Comparison of ENCODE assay signal across 18 cellular contexts in genomic region chr10:95355241-95355779, GRCh38.
DNase-seq lines count a peak whose midpoint lies in the region; ATAC-seq, FAIRE-seq and TF ChIP-seq lines count a peak whose summit lies in the region.
"Had no signal": no experiment of that assay in that cellular context is flagged by ENCODE, and none has a peak within 500 bp of the region (broad histone marks: within the 10 kb centered on the region; RNA-seq: fewer than 3 reads in every experiment).

No MANE protein-coding gene starts in this region.

- H3K27me3 ChIP-seq in Caco-2 (replicated peaks; ENCODE audit: control insufficient read depth, insufficient read depth, low read length) (no peaks in the 10 kb centered on the region), astrocyte (ENCODE audit: insufficient read depth, low read length) (no peaks in the 10 kb centered on the region), endodermal cell (ENCODE audit: control insufficient read depth, insufficient read depth, low read length, poor library complexity, severe bottlenecking) (no peaks in the 10 kb centered on the region), psoas muscle (ENCODE audit: insufficient read depth in 3 of 3, low read length in 2 of 3) (no peaks in the 10 kb centered on the region)
- H3K27me3 ChIP-seq: suprapubic skin had no signal

- DNase-seq in Caco-2 (no peak), NB4 (ENCODE audit: low read depth) (peak; percentile 18), astrocyte (ENCODE audit: low read depth) (peak; percentile 42), nephron progenitor cell (no peak), endodermal cell (no peak), psoas muscle (no peak), globus pallidus (ENCODE audit: low spot score) (no peak)
- DNase-seq: activated effector memory CD4-positive, alpha-beta T cell treated with Interleukin-2 at 50 U/mL for 16 hours; AML-193; central memory CD4-positive, alpha-beta T cell; effector CD4-positive, alpha-beta T cell; GM23248; left cardiac atrium; mucosa of descending colon; NCI-H446; stimulated activated CD4-positive, alpha-beta T cell treated with anti-CD3 and anti-CD28 coated beads, Interleukin-4, amount 100 ng/mL, for 1 hour; T1000 had no signal

- H3K4me2 ChIP-seq in astrocyte (ENCODE audit: low read length): no peak overlapping the region

- no peaks in the 10 kb centered on the region for H4K20me1 ChIP-seq in astrocyte (ENCODE audit: insufficient read depth, low read length)

- no peak for FAIRE-seq in astrocyte (lab: Jason Lieb, UNC)

- intact Hi-C loops in Caco-2 (cut with micrococcal nuclease; ENCODE audit: unreplicated experiment) (no loop called here), psoas muscle (cut with DNase I) (no loop called here)

- H3K9ac ChIP-seq in astrocyte (ENCODE audit: low read length): no peak overlapping the region
- no peak overlapping the region for H3K9ac ChIP-seq in endodermal cell (ENCODE audit: extremely low read depth, low read length, poor library complexity, severe bottlenecking)
- H3K9ac ChIP-seq: GM23248 had no signal

- POLR2A ChIA-PET in Caco-2 (lab: Charles Lee): no interaction called here

- no peak for TF ChIP-seq CTCF in Caco-2 (IDR thresholded peaks at IDR 0.05; ENCODE audit: insufficient read depth in 1 of 2, low read depth in 1 of 2, low read length in 1 of 2, severe bottlenecking in 1 of 2, unreplicated experiment in 1 of 2)
- no peak for TF ChIP-seq CTCF in NB4 (IDR thresholded peaks at IDR 0.05; ENCODE audit: low read depth, low read length)
- TF ChIP-seq CTCF in astrocyte (IDR thresholded peaks at IDR 0.05; ENCODE audit: insufficient read depth, low read depth, low read length): no peak
- no peak for TF ChIP-seq CTCF in nephron progenitor cell (IDR thresholded peaks at IDR 0.05)
- no peak for TF ChIP-seq CTCF in endodermal cell (conservative IDR thresholded peaks at IDR 0.05)
- no peak for TF ChIP-seq CTCF in psoas muscle (IDR thresholded peaks at IDR 0.05)

- no peak for ATAC-seq in psoas muscle
- ATAC-seq: mucosa of descending colon had no signal

- no peaks in the 10 kb centered on the region for H3K79me2 ChIP-seq in astrocyte (ENCODE audit: insufficient read depth, low read length)

- 93 to 96% methylated on average over 7 to 10 of the region's 10 CpGs for WGBS in endodermal cell (ENCODE audit: insufficient coverage in 1 of 2, insufficient read length in 1 of 2), 2 experiments
- WGBS in psoas muscle, 3 donors: 78 to 83% (median 82%) methylated on average over 10 of the region's 10 CpGs

- H3K27me3 Mint-ChIP-seq in Caco-2 (ENCODE audit: insufficient read depth, unreplicated experiment) (no peaks in the 10 kb centered on the region), astrocyte (ENCODE audit: low read depth, unreplicated experiment) (no peaks in the 10 kb centered on the region), nephron progenitor cell (ENCODE audit: low read depth, poor library complexity) (peaks cover 3% of the 10 kb centered on the region), endodermal cell (ENCODE audit: insufficient read depth) (no peaks in the 10 kb centered on the region)

- H3K4me1 ChIP-seq in Caco-2 (peaks cover 17% of the 10 kb centered on the region), astrocyte (ENCODE audit: insufficient read depth, low read length) (no peaks in the 10 kb centered on the region), endodermal cell (ENCODE audit: control insufficient read depth, insufficient read depth, low read length) (no peaks in the 10 kb centered on the region), psoas muscle (peaks cover 28% of the 10 kb centered on the region)

- H3K9me3 Mint-ChIP-seq in Caco-2 (ENCODE audit: unreplicated experiment): no peaks in the 10 kb centered on the region
- H3K9me3 Mint-ChIP-seq in astrocyte (ENCODE audit: unreplicated experiment): no peaks in the 10 kb centered on the region
- H3K9me3 Mint-ChIP-seq in nephron progenitor cell: no peaks in the 10 kb centered on the region
- H3K9me3 Mint-ChIP-seq in endodermal cell: no peaks in the 10 kb centered on the region

- CTCF ChIA-PET in Caco-2 (lab: Charles Lee): no interaction called here

- H3K36me3 Mint-ChIP-seq in Caco-2 (ENCODE audit: insufficient read depth, unreplicated experiment): peaks cover 27% of the 10 kb centered on the region
- peaks cover 5% of the 10 kb centered on the region for H3K36me3 Mint-ChIP-seq in astrocyte (ENCODE audit: low read depth, unreplicated experiment)
- peaks cover 17% of the 10 kb centered on the region for H3K36me3 Mint-ChIP-seq in nephron progenitor cell (ENCODE audit: low read depth)
- peaks cover 19% of the 10 kb centered on the region for H3K36me3 Mint-ChIP-seq in endodermal cell (ENCODE audit: low read depth)

- H3K4me1 Mint-ChIP-seq in Caco-2 (ENCODE audit: low read depth, unreplicated experiment): peaks cover 18% of the 10 kb centered on the region
- H3K4me1 Mint-ChIP-seq in astrocyte (ENCODE audit: low read depth, unreplicated experiment): peaks cover 10% of the 10 kb centered on the region
- H3K4me1 Mint-ChIP-seq in nephron progenitor cell: peaks cover 54% of the 10 kb centered on the region
- peaks cover 3% of the 10 kb centered on the region for H3K4me1 Mint-ChIP-seq in endodermal cell

- peak overlapping the region; percentile 43 for H3K27ac Mint-ChIP-seq in Caco-2 (ENCODE audit: unreplicated experiment)
- peak overlapping the region; percentile 53 for H3K27ac Mint-ChIP-seq in astrocyte (ENCODE audit: unreplicated experiment)
- H3K27ac Mint-ChIP-seq in nephron progenitor cell: peak overlapping the region; percentile 65
- H3K27ac Mint-ChIP-seq in endodermal cell: no peak overlapping the region

- no peak overlapping the region for H2AFZ ChIP-seq in astrocyte (ENCODE audit: low read depth, low read length)
- H2AFZ ChIP-seq: GM23248 had no signal

- H3K4me3 ChIP-seq in Caco-2 (ENCODE audit: low read depth, low read length) (no peak overlapping the region), NB4 (ENCODE audit: low read depth, low read length) (no peak overlapping the region), astrocyte (ENCODE audit: insufficient read depth, low read depth, low read length) (no peak overlapping the region), endodermal cell (ENCODE audit: low read length) (no peak overlapping the region), psoas muscle (no peak overlapping the region)
- H3K4me3 ChIP-seq: GM23248, mucosa of descending colon, suprapubic skin had no signal

- H3K36me3 ChIP-seq in Caco-2 (ENCODE audit: control insufficient read depth, insufficient read depth, low read length) (peaks cover 8% of the 10 kb centered on the region), astrocyte (ENCODE audit: insufficient read depth, low read length) (no peaks in the 10 kb centered on the region), endodermal cell (ENCODE audit: control insufficient read depth, insufficient read depth, low read length) (no peaks in the 10 kb centered on the region), psoas muscle (ENCODE audit: insufficient read depth in 1 of 2, low read depth in 1 of 2) (peaks cover 3 to 87% of the 10 kb centered on the region in 2 donors)

- no peak for TF ChIP-seq POLR2A in NB4 (IDR thresholded peaks at IDR 0.05; ENCODE audit: extremely low read depth, insufficient read length)

- no peak overlapping the region for H3K4me3 Mint-ChIP-seq in Caco-2 (ENCODE audit: unreplicated experiment)
- no peak overlapping the region for H3K4me3 Mint-ChIP-seq in astrocyte (ENCODE audit: unreplicated experiment)
- H3K4me3 Mint-ChIP-seq in nephron progenitor cell: peak overlapping the region; percentile 22
- H3K4me3 Mint-ChIP-seq in endodermal cell: no peak overlapping the region

- BruUV-seq in Caco-2 (replicated peaks; lab: Mats Ljungman, UMichigan): no TSS peak

- no peak overlapping the region for H3K27ac ChIP-seq in astrocyte (ENCODE audit: low read depth, low read length)
- no peak overlapping the region for H3K27ac ChIP-seq in endodermal cell (ENCODE audit: low read depth, low read length)
- no peak overlapping the region for H3K27ac ChIP-seq in psoas muscle
- H3K27ac ChIP-seq: GM23248, suprapubic skin had no signal

- no peaks in the 10 kb centered on the region for H3K9me3 ChIP-seq in Caco-2
- no peaks in the 10 kb centered on the region for H3K9me3 ChIP-seq in astrocyte (ENCODE audit: insufficient read depth, low read depth, low read length)
- H3K9me3 ChIP-seq in endodermal cell (ENCODE audit: control insufficient read depth, low read length): no peaks in the 10 kb centered on the region
- H3K9me3 ChIP-seq in psoas muscle: no peaks in the 10 kb centered on the region
- H3K9me3 ChIP-seq: mucosa of descending colon, suprapubic skin had no signal

Comparison
In these comparisons a context has a peak if more than half of its experiments do, and no peak if none do; other contexts are left out.
1. DNase-seq: peak in NB4 (single experiment) and astrocyte (single experiment); none in Caco-2 (0 of 2), nephron progenitor cell (single experiment), endodermal cell (single experiment), psoas muscle (0 of 2) and globus pallidus (single experiment).